Comparison of ENCODE assay signal across 9 cellular contexts in the genomic region with DNA sequence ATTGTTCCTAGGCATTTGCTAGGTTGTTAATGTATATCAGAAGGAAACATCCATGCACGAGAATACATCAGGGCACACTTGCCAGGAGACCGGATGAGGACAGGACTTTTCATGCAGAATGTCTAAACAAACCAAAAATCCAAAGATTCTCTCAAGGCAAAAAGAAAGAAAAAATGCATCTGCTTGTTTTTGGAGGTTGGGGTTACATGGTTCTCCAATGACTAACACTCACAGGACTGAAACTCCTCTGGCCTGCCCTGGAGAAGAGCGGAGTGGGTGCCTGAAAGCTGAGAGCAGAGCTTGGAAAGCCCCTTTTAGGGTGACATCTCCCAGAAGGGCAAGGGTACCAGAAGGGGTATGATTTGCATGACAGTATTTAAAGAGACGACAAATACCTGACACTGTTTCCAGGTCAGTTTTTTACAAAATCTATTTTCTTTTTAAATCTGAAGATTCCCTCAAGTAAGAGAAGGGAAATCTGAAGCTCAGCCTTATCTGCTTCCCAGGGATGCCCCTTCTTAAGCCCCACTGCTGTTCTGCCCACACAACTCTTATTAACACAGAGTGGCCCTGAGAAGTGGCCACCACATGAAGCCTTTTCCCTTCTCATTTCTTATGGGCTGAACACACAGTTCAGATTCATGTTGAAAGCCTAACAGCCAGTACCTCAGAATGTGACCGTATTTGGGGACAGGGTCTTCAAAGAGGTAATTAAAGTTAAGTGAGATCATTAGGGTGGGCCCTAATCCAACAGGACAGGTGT.
A peak's percentile ranks its signal among the peaks of the same experiment; 100 is the strongest.
DNase-seq lines count a peak whose midpoint lies in the region; ATAC-seq and TF ChIP-seq lines count a peak whose summit lies in the region.
"Had no signal": no experiment of that assay in that cellular context is flagged by ENCODE, and none has a peak within 500 bp of the region (broad histone marks: within the 10 kb centered on the region; RNA-seq: fewer than 3 reads in every experiment).

No MANE protein-coding gene starts in this region.

- in situ Hi-C loops in GM13977 (cut with MboI; ENCODE audit: low pct_unique_long_range_greater_than_20kb, low sequenced_read_pairs, unreplicated experiment), result no loop called here

- ATAC-seq in GM21526 (IDR thresholded peaks at IDR 0.05; ENCODE audit: low FRiP score, unreplicated experiment), result peak; percentile 66
- peak; percentile 62 for ATAC-seq in HG03521 (IDR thresholded peaks at IDR 0.05; ENCODE audit: unreplicated experiment)
- ATAC-seq in left lobe of liver, result no peak
- ATAC-seq: esophagus mucosa had no signal

- TF ChIP-seq CTCF in GM13977 (IDR thresholded peaks at IDR 0.05; ENCODE audit: extremely low read depth, insufficient read depth, missing control alignments), result no peak

- peak; percentile 18 for DNase-seq in GM13977 (ENCODE audit: low spot score)
- peak; percentile 46 for DNase-seq in foreskin melanocyte
- DNase-seq in KG1 (lab: John Stamatoyannopoulos, UW), result no peak
- no peak for DNase-seq in cerebellar nuclear complex (lab: John Stamatoyannopoulos, UW)
- no peak for DNase-seq in left lobe of liver (ENCODE audit: low spot score)
- no peak for DNase-seq in NCI-H1417 treated with DMSO at 0.1 percent for 48 hours (lab: John Stamatoyannopoulos, UW)

Comparison
In these comparisons a context has a peak if more than half of its experiments do, and no peak if none do; other contexts are left out.
1. DNase-seq: peak in GM13977 (single experiment) and foreskin melanocyte (single experiment); none in KG1 (single experiment), cerebellar nuclear complex (0 of 2), left lobe of liver (single experiment) and NCI-H1417 treated with DMSO at 0.1 percent for 48 hours (single experiment).